ENCODE assay signal across 19 cellular contexts in the genomic region with DNA sequence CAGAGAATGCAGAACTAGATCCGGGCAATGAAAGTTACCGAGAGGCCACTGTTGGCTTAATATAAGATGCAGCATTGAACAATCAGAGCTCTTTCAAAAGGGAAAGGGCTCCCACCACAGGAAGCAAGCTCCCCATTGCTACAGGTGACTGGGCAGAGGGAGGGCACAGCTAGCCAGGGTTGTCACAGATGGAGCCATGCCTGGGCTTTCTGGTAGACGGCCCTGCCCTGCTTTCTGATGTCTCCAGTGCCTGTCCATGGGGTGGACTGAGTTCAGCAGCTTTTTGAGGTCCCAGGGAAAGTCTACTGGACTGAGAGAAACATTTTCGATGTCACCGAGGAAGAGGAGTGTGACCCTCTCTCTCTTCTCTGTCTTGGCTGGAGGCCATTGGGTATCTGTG. TPM values are rescaled to one million over a fixed set of nuclear protein-coding genes. Genes with fewer than 3 reads are reported as not detected.
A peak's percentile ranks its signal among the peaks of the same experiment; 100 is the strongest.
DNase-seq lines count a peak whose midpoint lies in the region; ATAC-seq lines count a peak whose summit lies in the region.
"Had no signal": no experiment of that assay in that cellular context is flagged by ENCODE, and none has a peak within 500 bp of the region (broad histone marks: within the 10 kb centered on the region; RNA-seq: fewer than 3 reads in every experiment).

No MANE protein-coding gene starts in this region.

- peaks cover 23% of the 10 kb centered on the region for H3K4me1 Mint-ChIP-seq in activated CD4-positive, alpha-beta T cell treated with anti-CD3 and anti-CD28 coated beads, Interleukin-2, amount 10 ng/mL, durations not matched to agents 7 days and 5 days
- H3K4me1 Mint-ChIP-seq in CD8-positive, alpha-beta memory T cell, result peaks cover 13 to 19% (median 17%) of the 10 kb centered on the region in 3 donors

- peaks cover 2 to 3% of the 10 kb centered on the region in 2 donors for H3K36me3 ChIP-seq in stomach smooth muscle (ENCODE audit: control insufficient read depth in 2 of 2, insufficient read depth in 2 of 2, low read length in 2 of 2)
- H3K36me3 ChIP-seq in CD8-positive, alpha-beta memory T cell (ENCODE audit: insufficient read depth, low read length), result no peaks in the 10 kb centered on the region

- H3K27me3 ChIP-seq in stomach smooth muscle (ENCODE audit: control insufficient read depth in 1 of 2, insufficient read depth in 2 of 2, low read length in 2 of 2), result no peaks in the 10 kb centered on the region
- no peaks in the 10 kb centered on the region for H3K27me3 ChIP-seq in CD8-positive, alpha-beta memory T cell (ENCODE audit: insufficient read depth, low read length, poor library complexity, severe bottlenecking)

- H3K27ac Mint-ChIP-seq in activated CD4-positive, alpha-beta T cell treated with anti-CD3 and anti-CD28 coated beads, Interleukin-2, amount 10 ng/mL, durations not matched to agents 7 days and 5 days, result peak overlapping the region; percentile 31
- peak overlapping the region in 1 of 8 donors; percentile 77 for H3K27ac Mint-ChIP-seq in CD8-positive, alpha-beta memory T cell
- H3K27ac Mint-ChIP-seq: CD8-positive, alpha-beta T cell had no signal

- no peak overlapping the region for H3K4me3 Mint-ChIP-seq in activated CD4-positive, alpha-beta T cell treated with anti-CD3 and anti-CD28 coated beads, Interleukin-2, amount 10 ng/mL, durations not matched to agents 7 days and 5 days
- no peak overlapping the region for H3K4me3 Mint-ChIP-seq in CD8-positive, alpha-beta memory T cell
- H3K4me3 Mint-ChIP-seq: CD8-positive, alpha-beta T cell had no signal

- DNase-seq in activated CD4-positive, alpha-beta T cell treated with anti-CD3 and anti-CD28 coated beads, Interleukin-2, amount 10 ng/mL, durations not matched to agents 7 days and 5 days, result no peak
- no peak for DNase-seq in activated CD4-positive, alpha-beta T cell treated with anti-CD3 and anti-CD28 coated beads, Interleukin-2, amount 50 U/mL, for 48 hours
- peak; percentile 24 for DNase-seq in NCI-H69 (lab: John Stamatoyannopoulos, UW)
- DNase-seq in islet precursor cell, result peak; percentile 31
- DNase-seq in CD8-positive, alpha-beta memory T cell, result no peak
- no peak for DNase-seq in AG20443 (ENCODE audit: low spot score)
- DNase-seq: 8988T; CD8-positive, alpha-beta T cell; DMS79; KBM-7; NCI-H1436; NCI-H2029 treated with DMSO at 0.1 percent for 48 hours; NCI-H2171 treated with DMSO at 0.1 percent for 48 hours; NCI-H446 treated with DMSO at 0.1 percent for 48 hours; NCI-H748 treated with DMSO at 0.1 percent for 48 hours had no signal

- H3K27ac ChIP-seq in stomach smooth muscle (ENCODE audit: low read length), result peak overlapping the region; percentile 41
- H3K27ac ChIP-seq in CD8-positive, alpha-beta memory T cell (ENCODE audit: low read depth, low read length), result no peak overlapping the region
- H3K27ac ChIP-seq: SK-N-MC had no signal

- no peaks in the 10 kb centered on the region for H3K9me3 Mint-ChIP-seq in activated CD4-positive, alpha-beta T cell treated with anti-CD3 and anti-CD28 coated beads, Interleukin-2, amount 10 ng/mL, durations not matched to agents 7 days and 5 days
- no peaks in the 10 kb centered on the region for H3K9me3 Mint-ChIP-seq in CD8-positive, alpha-beta memory T cell
- H3K9me3 Mint-ChIP-seq: CD8-positive, alpha-beta T cell had no signal

- no peak overlapping the region for H3K9ac ChIP-seq in stomach smooth muscle (ENCODE audit: low read length in 2 of 2)

- H3K27me3 Mint-ChIP-seq in activated CD4-positive, alpha-beta T cell treated with anti-CD3 and anti-CD28 coated beads, Interleukin-2, amount 10 ng/mL, durations not matched to agents 7 days and 5 days, result peaks cover 7% of the 10 kb centered on the region
- H3K27me3 Mint-ChIP-seq in CD8-positive, alpha-beta memory T cell, result peaks cover 0 to 3% of the 10 kb centered on the region in 2 donors

- POLR2A ChIA-PET in activated CD4-positive, alpha-beta T cell treated with anti-CD3 and anti-CD28 coated beads, Interleukin-2, amount 10 ng/mL, durations not matched to agents 7 days and 5 days (lab: Charles Lee), result no interaction called here
- POLR2A ChIA-PET in CD8-positive, alpha-beta memory T cell (lab: Charles Lee), result no interaction called here

- no peak overlapping the region for H3K4me3 ChIP-seq in stomach smooth muscle (ENCODE audit: low read length in 2 of 2)
- H3K4me3 ChIP-seq in CD8-positive, alpha-beta memory T cell (ENCODE audit: low read length), result no peak overlapping the region
- H3K4me3 ChIP-seq: SK-N-MC had no signal

- H3K9me3 ChIP-seq in stomach smooth muscle (ENCODE audit: control insufficient read depth in 2 of 2, low read length in 2 of 2), result no peaks in the 10 kb centered on the region
- no peaks in the 10 kb centered on the region for H3K9me3 ChIP-seq in CD8-positive, alpha-beta memory T cell (ENCODE audit: low read length)

- no peaks in the 10 kb centered on the region for H3K36me3 Mint-ChIP-seq in activated CD4-positive, alpha-beta T cell treated with anti-CD3 and anti-CD28 coated beads, Interleukin-2, amount 10 ng/mL, durations not matched to agents 7 days and 5 days (ENCODE audit: low read depth)
- no peaks in the 10 kb centered on the region for H3K36me3 Mint-ChIP-seq in CD8-positive, alpha-beta memory T cell
- H3K36me3 Mint-ChIP-seq: CD8-positive, alpha-beta T cell had no signal

- peaks cover 58% of the 10 kb centered on the region for H3K4me1 ChIP-seq in stomach smooth muscle (ENCODE audit: control insufficient read depth, insufficient read depth, low read length)
- H3K4me1 ChIP-seq in CD8-positive, alpha-beta memory T cell (ENCODE audit: insufficient read depth, low read length), result peaks cover 12% of the 10 kb centered on the region

- ATAC-seq in HG02678 (IDR thresholded peaks at IDR 0.05; ENCODE audit: unreplicated experiment), result no peak
- ATAC-seq: CD8-positive, alpha-beta T cell; Panc1 had no signal

- CTCF ChIA-PET in activated CD4-positive, alpha-beta T cell treated with anti-CD3 and anti-CD28 coated beads, Interleukin-2, amount 10 ng/mL, durations not matched to agents 7 days and 5 days (lab: Charles Lee), result interaction anchor here (0.8 to 1.8 kb wide), 4 partner anchors 11 to 19 kb away, joined by 4 read pairs; no protein-coding TSS in a partner anchor
- CTCF ChIA-PET in CD8-positive, alpha-beta memory T cell (lab: Charles Lee), result interaction anchor here (1.2 kb wide), 1 partner anchor 39 kb away, joined by 4 read pairs; no protein-coding TSS in a partner anchor

RNA-seq across cellular contexts. Expression of a gene that starts 14.1 kb away (rescaled TPM):
- total RNA-seq in activated CD4-positive, alpha-beta T cell treated with anti-CD3 and anti-CD28 coated beads, Interleukin-2, amount 10 ng/mL, durations not matched to agents 7 days and 5 days, result 10 to 100 TPM; 41.5 to 41.6 TPM
- 10 to 100 TPM; 89.2 to 91.2 TPM for total RNA-seq in CD8-positive, alpha-beta memory T cell
- 59.8 TPM for polyA plus RNA-seq in CD8-positive, alpha-beta memory T cell

Comparison
In these comparisons a context has a peak if more than half of its experiments do, and no peak if none do; other contexts are left out.
1. DNase-seq: peak in NCI-H69 (single experiment) and islet precursor cell (single experiment); none in activated CD4-positive, alpha-beta T cell treated with anti-CD3 and anti-CD28 coated beads, Interleukin-2, amount 10 ng/mL, durations not matched to agents 7 days and 5 days (single experiment), activated CD4-positive, alpha-beta T cell treated with anti-CD3 and anti-CD28 coated beads, Interleukin-2, amount 50 U/mL, for 48 hours (0 of 2), CD8-positive, alpha-beta memory T cell (0 of 5) and AG20443 (single experiment).